ENCODE assay signal across 15 cellular contexts in the genomic region with DNA sequence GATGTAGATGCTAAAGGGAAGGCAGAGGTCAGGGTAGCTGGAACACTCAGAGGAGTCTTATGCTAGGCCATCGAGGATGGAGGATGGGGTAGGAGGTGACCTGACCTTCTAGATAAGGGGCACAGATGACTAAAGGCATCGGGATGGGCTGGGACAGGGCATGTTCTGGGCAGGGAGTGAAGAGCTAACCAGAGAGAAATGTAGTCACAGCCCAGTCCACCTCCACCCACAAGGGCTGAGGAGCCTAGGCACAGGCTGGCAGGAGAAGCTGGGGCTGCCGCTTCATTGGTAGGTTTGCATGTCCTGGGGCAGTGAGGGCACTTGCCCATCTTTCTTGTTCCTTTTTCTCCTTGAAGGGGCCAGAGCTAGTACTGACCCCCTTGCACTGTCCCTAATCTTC. TPM values are rescaled to one million over a fixed set of nuclear protein-coding genes. Genes with fewer than 3 reads are reported as not detected.
A peak's percentile ranks its signal among the peaks of the same experiment; 100 is the strongest.
DNase-seq lines count a peak whose midpoint lies in the region; ATAC-seq lines count a peak whose summit lies in the region.
"Had no signal": no experiment of that assay in that cellular context is flagged by ENCODE, and none has a peak within 500 bp of the region (broad histone marks: within the 10 kb centered on the region; RNA-seq: fewer than 3 reads in every experiment).

No MANE protein-coding gene starts in this region.

- no CpG with 5 or more reads among the region's 3 CpGs for WGBS in neuronal stem cell (ENCODE audit: extremely low coverage in 2 of 2, insufficient read length in 2 of 2, insufficient replicate concordance in 1 of 2), 2 donors

- no peaks in the 10 kb centered on the region for H3K4me1 ChIP-seq in neuronal stem cell (ENCODE audit: control insufficient read depth in 2 of 2, insufficient read depth in 1 of 2, low read depth in 1 of 2, low read length in 2 of 2)
- H3K4me1 ChIP-seq: ascending aorta, neural progenitor cell, transverse colon had no signal

- H3K4me1 Mint-ChIP-seq in activated CD8-positive, alpha-beta memory T cell treated with anti-CD3 and anti-CD28 coated beads, Interleukin-2, amount 10 ng/mL, durations not matched to agents 7 days and 5 days: peaks cover 20% of the 10 kb centered on the region
- peaks cover 26% of the 10 kb centered on the region for H3K4me1 Mint-ChIP-seq in activated naive CD8-positive, alpha-beta T cell treated with anti-CD3 and anti-CD28 coated beads, Interleukin-2, amount 10 ng/mL, durations not matched to agents 7 days and 5 days
- H3K4me1 Mint-ChIP-seq: neural progenitor cell had no signal

- H4K91ac ChIP-seq in neuronal stem cell (ENCODE audit: low read depth, low read length, poor library complexity): no peak overlapping the region

- H3K79me1 ChIP-seq in neuronal stem cell (ENCODE audit: low read depth, low read length): peaks cover 4% of the 10 kb centered on the region

- no peak overlapping the region for H4K8ac ChIP-seq in neuronal stem cell (ENCODE audit: low read depth, low read length)

- H2AK5ac ChIP-seq in neuronal stem cell (ENCODE audit: low read depth, low read length): no peak overlapping the region

- H3K27ac ChIP-seq in neuronal stem cell (replicated peaks; ENCODE audit: low read length): no peak overlapping the region
- H3K27ac ChIP-seq: ascending aorta, neural progenitor cell had no signal

- no peak for ATAC-seq in activated CD8-positive, alpha-beta memory T cell treated with anti-CD3 and anti-CD28 coated beads, Interleukin-2, amount 10 ng/mL, durations not matched to agents 7 days and 5 days
- no peak for ATAC-seq in activated naive CD8-positive, alpha-beta T cell treated with anti-CD3 and anti-CD28 coated beads, Interleukin-2, amount 10 ng/mL, durations not matched to agents 7 days and 5 days (ENCODE audit: low read depth)
- no peak for ATAC-seq in HG03565 (IDR thresholded peaks at IDR 0.05; ENCODE audit: unreplicated experiment)

- H3K4me3 ChIP-seq in neuronal stem cell (ENCODE audit: low read length in 2 of 2): no peak overlapping the region
- H3K4me3 ChIP-seq: ascending aorta, neural progenitor cell, transverse colon had no signal

- no peaks in the 10 kb centered on the region for H3K9me3 Mint-ChIP-seq in activated CD8-positive, alpha-beta memory T cell treated with anti-CD3 and anti-CD28 coated beads, Interleukin-2, amount 10 ng/mL, durations not matched to agents 7 days and 5 days (ENCODE audit: low read depth)
- no peaks in the 10 kb centered on the region for H3K9me3 Mint-ChIP-seq in activated naive CD8-positive, alpha-beta T cell treated with anti-CD3 and anti-CD28 coated beads, Interleukin-2, amount 10 ng/mL, durations not matched to agents 7 days and 5 days
- H3K9me3 Mint-ChIP-seq: neural progenitor cell had no signal

- no peaks in the 10 kb centered on the region for H3K27me3 Mint-ChIP-seq in activated CD8-positive, alpha-beta memory T cell treated with anti-CD3 and anti-CD28 coated beads, Interleukin-2, amount 10 ng/mL, durations not matched to agents 7 days and 5 days
- H3K27me3 Mint-ChIP-seq in activated naive CD8-positive, alpha-beta T cell treated with anti-CD3 and anti-CD28 coated beads, Interleukin-2, amount 10 ng/mL, durations not matched to agents 7 days and 5 days: no peaks in the 10 kb centered on the region

- no peak overlapping the region for H2BK12ac ChIP-seq in neuronal stem cell (ENCODE audit: low read length)

- no peak overlapping the region for H3K9ac ChIP-seq in neuronal stem cell (ENCODE audit: low read depth, low read length, poor library complexity)
- H3K9ac ChIP-seq: neural progenitor cell had no signal

- no peak overlapping the region for H2BK5ac ChIP-seq in neuronal stem cell (ENCODE audit: low read length)

- no peak overlapping the region for H3K14ac ChIP-seq in neuronal stem cell (ENCODE audit: low read length)

- H3K4me2 ChIP-seq in neuronal stem cell (ENCODE audit: insufficient read depth, low read length, poor library complexity, severe bottlenecking): no peak overlapping the region
- H3K4me2 ChIP-seq: neural progenitor cell had no signal

- no peak overlapping the region for H2AFZ ChIP-seq in neuronal stem cell (ENCODE audit: low read length)
- H2AFZ ChIP-seq: neural progenitor cell had no signal

- peaks cover 37% of the 10 kb centered on the region for H3K36me3 Mint-ChIP-seq in activated CD8-positive, alpha-beta memory T cell treated with anti-CD3 and anti-CD28 coated beads, Interleukin-2, amount 10 ng/mL, durations not matched to agents 7 days and 5 days
- peaks cover 32% of the 10 kb centered on the region for H3K36me3 Mint-ChIP-seq in activated naive CD8-positive, alpha-beta T cell treated with anti-CD3 and anti-CD28 coated beads, Interleukin-2, amount 10 ng/mL, durations not matched to agents 7 days and 5 days

- H3K18ac ChIP-seq in neuronal stem cell (ENCODE audit: low read length): no peak overlapping the region

- H3K27ac Mint-ChIP-seq in activated CD8-positive, alpha-beta memory T cell treated with anti-CD3 and anti-CD28 coated beads, Interleukin-2, amount 10 ng/mL, durations not matched to agents 7 days and 5 days: peak overlapping the region; percentile 12
- H3K27ac Mint-ChIP-seq in activated naive CD8-positive, alpha-beta T cell treated with anti-CD3 and anti-CD28 coated beads, Interleukin-2, amount 10 ng/mL, durations not matched to agents 7 days and 5 days: peak overlapping the region; percentile 85
- H3K27ac Mint-ChIP-seq: neural progenitor cell had no signal

- CTCF ChIA-PET in activated CD8-positive, alpha-beta memory T cell treated with anti-CD3 and anti-CD28 coated beads, Interleukin-2, amount 10 ng/mL, durations not matched to agents 7 days and 5 days (lab: Charles Lee): interaction anchor here (0.8 to 2.2 kb wide), 3 partner anchors 11 to 141 kb away, joined by 3 to 8 read pairs (median 4); no protein-coding TSS in a partner anchor

- DNase-seq in activated CD8-positive, alpha-beta memory T cell treated with anti-CD3 and anti-CD28 coated beads, Interleukin-2, amount 10 ng/mL, durations not matched to agents 7 days and 5 days: no peak
- no peak for DNase-seq in activated CD8-positive, alpha-beta memory T cell treated with anti-CD3 and anti-CD28 coated beads for 24 hours
- DNase-seq in HuH-7.5 (ENCODE audit: low spot score) (peak; percentile 6), neuronal stem cell (ENCODE audit: low spot score) (no peak), NCI-H1436 (lab: John Stamatoyannopoulos, UW) (no peak), NAMALWA (ENCODE audit: low spot score) (no peak)
- no peak for DNase-seq in activated naive CD8-positive, alpha-beta T cell treated with anti-CD3 and anti-CD28 coated beads, Interleukin-2, amount 10 ng/mL, durations not matched to agents 7 days and 5 days
- DNase-seq: activated CD4-positive, alpha-beta T cell treated with anti-CD3 and anti-CD28 coated beads, Interleukin-2, amount 50 U/mL, for 4 hours; NCI-H146; NCI-H82; stimulated activated CD4-positive, alpha-beta T cell treated with anti-CD3 and anti-CD28 coated beads, Interleukin-12 subunit alpha, Interleukin-12 subunit beta, amount 100 ng/mL, for 4 hours; transverse colon had no signal

- H3K27me3 ChIP-seq in neuronal stem cell (ENCODE audit: control insufficient read depth in 3 of 3, insufficient read depth in 3 of 3, low read depth in 1 of 3, low read length in 3 of 3): no peaks in the 10 kb centered on the region
- H3K27me3 ChIP-seq: ascending aorta, neural progenitor cell, transverse colon had no signal

- H3K36me3 ChIP-seq in neuronal stem cell (replicated peaks in 1 of 2; ENCODE audit: control insufficient read depth in 2 of 2, insufficient read depth in 2 of 2, low read length in 2 of 2): peaks cover 82 to 100% of the 10 kb centered on the region in 2 donors
- H3K36me3 ChIP-seq: neural progenitor cell had no signal

- no peak overlapping the region for H3K4ac ChIP-seq in neuronal stem cell (ENCODE audit: low read length)

- H2BK15ac ChIP-seq in neuronal stem cell (ENCODE audit: low read length): no peak overlapping the region

- POLR2A ChIA-PET in activated naive CD8-positive, alpha-beta T cell treated with anti-CD3 and anti-CD28 coated beads, Interleukin-2, amount 10 ng/mL, durations not matched to agents 7 days and 5 days (lab: Charles Lee): interaction anchor here (2.0 kb wide), 1 partner anchor 12 kb away, joined by 15 read pairs; a partner anchor contains a TSS

- no peaks in the 10 kb centered on the region for H3K9me3 ChIP-seq in neuronal stem cell (replicated peaks in 1 of 2; ENCODE audit: control insufficient read depth in 2 of 2, insufficient read depth in 1 of 2, low read depth in 1 of 2, low read length in 2 of 2)
- H3K9me3 ChIP-seq: ascending aorta, transverse colon had no signal

- H3K4me3 Mint-ChIP-seq in activated CD8-positive, alpha-beta memory T cell treated with anti-CD3 and anti-CD28 coated beads, Interleukin-2, amount 10 ng/mL, durations not matched to agents 7 days and 5 days: no peak overlapping the region
- no peak overlapping the region for H3K4me3 Mint-ChIP-seq in activated naive CD8-positive, alpha-beta T cell treated with anti-CD3 and anti-CD28 coated beads, Interleukin-2, amount 10 ng/mL, durations not matched to agents 7 days and 5 days
- H3K4me3 Mint-ChIP-seq: neural progenitor cell had no signal

- H2BK120ac ChIP-seq in neuronal stem cell (ENCODE audit: low read depth, low read length): no peak overlapping the region

- peak overlapping the region; percentile 45 for H3K23ac ChIP-seq in neuronal stem cell (ENCODE audit: low read depth, low read length, poor library complexity)

RNA-seq across cellular contexts. Expression of a gene that starts 12.6 kb away (rescaled TPM):
- total RNA-seq in activated CD8-positive, alpha-beta memory T cell treated with anti-CD3 and anti-CD28 coated beads, Interleukin-2, amount 10 ng/mL, durations not matched to agents 7 days and 5 days: 100 to 1,000 TPM; 120 to 140 TPM
- 100 to 1,000 TPM; 134 to 148 TPM for total RNA-seq in activated naive CD8-positive, alpha-beta T cell treated with anti-CD3 and anti-CD28 coated beads, Interleukin-2, amount 10 ng/mL, durations not matched to agents 7 days and 5 days
- polyA plus RNA-seq in neuronal stem cell (2013, experiment 1 of 2): 63.5 TPM
- 65.4 TPM for polyA plus RNA-seq in neuronal stem cell (2013, experiment 2 of 2)
